Comparison of ENCODE assay signal across 35 cellular contexts in the genomic region with DNA sequence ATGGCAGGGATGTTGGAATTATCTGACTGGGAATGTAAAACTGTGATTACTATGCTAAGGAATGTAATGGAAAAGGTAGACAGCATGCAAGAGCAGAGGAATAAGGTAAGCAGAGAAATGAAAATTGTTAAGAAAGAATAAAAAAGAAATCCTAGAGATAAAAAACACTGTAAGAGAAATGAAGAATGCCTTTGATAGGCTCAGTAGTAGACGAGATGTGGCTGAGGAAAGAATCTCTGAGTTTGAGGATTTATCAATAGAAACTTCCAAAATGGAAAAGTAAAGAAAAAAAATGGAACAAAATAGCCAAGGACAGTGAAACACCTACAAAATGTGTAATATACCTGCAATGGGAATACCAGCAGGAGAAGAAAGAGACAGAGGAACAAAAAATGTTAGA.
"Had no signal": no experiment of that assay in that cellular context is flagged by ENCODE, and none has a peak within 500 bp of the region (broad histone marks: within the 10 kb centered on the region; RNA-seq: fewer than 3 reads in every experiment).

No MANE protein-coding gene starts in this region.

- H3K4me1 ChIP-seq: adrenal gland, body of pancreas, breast epithelium had no signal

- H3K4me1 Mint-ChIP-seq: activated CD4-positive, alpha-beta T cell treated with anti-CD3 and anti-CD28 coated beads for 36 hours; activated CD4-positive, alpha-beta T cell treated with anti-CD3 and anti-CD28 coated beads, Interleukin-2, amount 10 ng/mL, durations not matched to agents 7 days and 5 days; activated naive CD8-positive, alpha-beta T cell treated with anti-CD3 and anti-CD28 coated beads for 36 hours; activated T-helper 17 cell treated with anti-CD3 and anti-CD28 coated beads, Interleukin-2, amount 50 U/mL, for 72 hours had no signal

- DNase-seq: activated CD4-positive, alpha-beta T cell treated with anti-CD3 and anti-CD28 coated beads for 1 hour; activated CD4-positive, alpha-beta T cell treated with anti-CD3 and anti-CD28 coated beads for 36 hours; activated CD4-positive, alpha-beta T cell treated with anti-CD3 and anti-CD28 coated beads for 48 hours; activated CD4-positive, alpha-beta T cell treated with anti-CD3 and anti-CD28 coated beads, Interleukin-2, amount 10 ng/mL, durations not matched to agents 7 days and 5 days; activated CD4-positive, alpha-beta T cell treated with anti-CD3 and anti-CD28 coated beads, Interleukin-2, amount 50 U/mL, for 48 hours; activated CD4-positive, CD25-positive, alpha-beta regulatory T cell; activated CD8-positive, alpha-beta memory T cell treated with anti-CD3 and anti-CD28 coated beads, Interleukin-2, amount 50 U/mL, for 4 hours; activated CD8-positive, alpha-beta T cell treated with anti-CD3 and anti-CD28 coated beads for 36 hours; activated effector memory CD4-positive, alpha-beta T cell treated with anti-CD3 and anti-CD28 coated beads, Interleukin-2, amount 50 U/mL, for 16 hours; activated gamma-delta T cell treated with Interleukin-2 at 50 U/mL for 16 hours; activated naive CD4-positive, alpha-beta T cell; activated naive CD4-positive, alpha-beta T cell treated with anti-CD3 and anti-CD28 coated beads for 36 hours; activated naive CD4-positive, alpha-beta T cell treated with anti-CD3 and anti-CD28 coated beads, Interleukin-2, amount 50 U/mL, for 16 hours; activated naive CD8-positive, alpha-beta T cell treated with anti-CD3 and anti-CD28 coated beads for 36 hours; activated T-cell treated with anti-CD3 and anti-CD28 coated beads for 4 hours; activated T-cell treated with anti-CD3 and anti-CD28 coated beads, Interleukin-2, amount 50 U/mL, for 1 hour; activated T-cell treated with anti-CD3 and anti-CD28 coated beads, Interleukin-2, amount 50 U/mL, for 4 hours; activated T-cell treated with anti-CD3 and anti-CD28 coated beads, Interleukin-2, amount 50 U/mL, for 72 hours; adrenal gland; amniotic stem cell; aorta; body of pancreas; brain microvascular endothelial cell; central memory CD4-positive, alpha-beta T cell; T-helper 1 cell; T-helper 2 cell; T-helper 9 cell; WERI-Rb-1 had no signal

- H3K27ac ChIP-seq: adrenal gland, body of pancreas, brain microvascular endothelial cell, breast epithelium, WERI-Rb-1 had no signal

- H3K36me3 ChIP-seq: adrenal gland, brain microvascular endothelial cell, breast epithelium, WERI-Rb-1 had no signal

- H3K27me3 ChIP-seq: adrenal gland, body of pancreas, brain microvascular endothelial cell, breast epithelium had no signal

- H3K36me3 Mint-ChIP-seq: activated naive CD8-positive, alpha-beta T cell treated with anti-CD3 and anti-CD28 coated beads for 36 hours had no signal

- H3K27ac Mint-ChIP-seq: activated CD4-positive, alpha-beta T cell treated with anti-CD3 and anti-CD28 coated beads for 36 hours; activated CD4-positive, alpha-beta T cell treated with anti-CD3 and anti-CD28 coated beads, Interleukin-2, amount 10 ng/mL, durations not matched to agents 7 days and 5 days; activated CD8-positive, alpha-beta T cell treated with anti-CD3 and anti-CD28 coated beads for 36 hours; activated naive CD4-positive, alpha-beta T cell treated with anti-CD3 and anti-CD28 coated beads for 36 hours; activated naive CD4-positive, alpha-beta T cell treated with anti-CD3 and anti-CD28 coated beads, Interleukin-2, amount 50 U/mL, for 72 hours; activated naive CD8-positive, alpha-beta T cell treated with anti-CD3 and anti-CD28 coated beads for 36 hours; activated T-cell treated with anti-CD3 and anti-CD28 coated beads, Interleukin-2, amount 50 U/mL, for 72 hours; activated T-helper 1 cell treated with anti-CD3 and anti-CD28 coated beads, Interleukin-12 subunit alpha, Interleukin-12 subunit beta, Interleukin-2, Interleukin-4 antibody, amounts not matched to agents 30 ng/mL and 10 ng/mL and 1 ng/mL, durations not matched to agents 14 hours and 24 hours and 36 hours; activated T-helper 17 cell treated with anti-CD3 and anti-CD28 coated beads, Interleukin-2, amount 50 U/mL, for 72 hours; T-helper 1 cell treated with Interleukin-12 subunit alpha and Interleukin-12 subunit beta and Interleukin-4 antibody, amounts not matched to agents 30 μg/mL and 1 μg/mL, for 36 hours; T-helper 2 cell treated with Interferon-gamma antibody and Interleukin-4, amounts not matched to agents 5 μg/mL and 100 μg/mL, for 36 hours; WTC11 had no signal

- H3K4me3 Mint-ChIP-seq: activated CD4-positive, alpha-beta T cell treated with anti-CD3 and anti-CD28 coated beads for 36 hours; activated CD4-positive, alpha-beta T cell treated with anti-CD3 and anti-CD28 coated beads, Interleukin-2, amount 10 ng/mL, durations not matched to agents 7 days and 5 days; activated CD8-positive, alpha-beta T cell treated with anti-CD3 and anti-CD28 coated beads for 36 hours; activated naive CD4-positive, alpha-beta T cell treated with anti-CD3 and anti-CD28 coated beads for 36 hours; activated naive CD8-positive, alpha-beta T cell treated with anti-CD3 and anti-CD28 coated beads for 36 hours; activated T-cell treated with anti-CD3 and anti-CD28 coated beads, Interleukin-2, amount 50 U/mL, for 4 hours; activated T-cell treated with anti-CD3 and anti-CD28 coated beads, Interleukin-2, amount 50 U/mL, for 72 hours; activated T-helper 1 cell treated with anti-CD3 and anti-CD28 coated beads, Interleukin-12 subunit alpha, Interleukin-12 subunit beta, Interleukin-2, Interleukin-4 antibody, amounts not matched to agents 30 ng/mL and 10 ng/mL and 1 ng/mL, durations not matched to agents 14 hours and 24 hours and 36 hours; activated T-helper 17 cell treated with anti-CD3 and anti-CD28 coated beads, Interleukin-2, amount 50 U/mL, for 72 hours; T-helper 1 cell treated with Interleukin-12 subunit alpha and Interleukin-12 subunit beta and Interleukin-4 antibody, amounts not matched to agents 30 μg/mL and 1 μg/mL, for 36 hours; T-helper 2 cell treated with Interferon-gamma antibody and Interleukin-4, amounts not matched to agents 5 μg/mL and 100 μg/mL, for 36 hours; WTC11 had no signal

- H3K27me3 Mint-ChIP-seq: activated CD4-positive, alpha-beta T cell treated with anti-CD3 and anti-CD28 coated beads, Interleukin-2, amount 10 ng/mL, durations not matched to agents 7 days and 5 days; activated CD8-positive, alpha-beta T cell treated with anti-CD3 and anti-CD28 coated beads for 36 hours; activated naive CD8-positive, alpha-beta T cell treated with anti-CD3 and anti-CD28 coated beads for 36 hours; activated T-helper 17 cell treated with anti-CD3 and anti-CD28 coated beads, Interleukin-2, amount 50 U/mL, for 72 hours had no signal

- H3K4me3 ChIP-seq: adrenal gland, body of pancreas, breast epithelium had no signal
